Comparison of ENCODE assay signal across 8 cellular contexts in the genomic region with DNA sequence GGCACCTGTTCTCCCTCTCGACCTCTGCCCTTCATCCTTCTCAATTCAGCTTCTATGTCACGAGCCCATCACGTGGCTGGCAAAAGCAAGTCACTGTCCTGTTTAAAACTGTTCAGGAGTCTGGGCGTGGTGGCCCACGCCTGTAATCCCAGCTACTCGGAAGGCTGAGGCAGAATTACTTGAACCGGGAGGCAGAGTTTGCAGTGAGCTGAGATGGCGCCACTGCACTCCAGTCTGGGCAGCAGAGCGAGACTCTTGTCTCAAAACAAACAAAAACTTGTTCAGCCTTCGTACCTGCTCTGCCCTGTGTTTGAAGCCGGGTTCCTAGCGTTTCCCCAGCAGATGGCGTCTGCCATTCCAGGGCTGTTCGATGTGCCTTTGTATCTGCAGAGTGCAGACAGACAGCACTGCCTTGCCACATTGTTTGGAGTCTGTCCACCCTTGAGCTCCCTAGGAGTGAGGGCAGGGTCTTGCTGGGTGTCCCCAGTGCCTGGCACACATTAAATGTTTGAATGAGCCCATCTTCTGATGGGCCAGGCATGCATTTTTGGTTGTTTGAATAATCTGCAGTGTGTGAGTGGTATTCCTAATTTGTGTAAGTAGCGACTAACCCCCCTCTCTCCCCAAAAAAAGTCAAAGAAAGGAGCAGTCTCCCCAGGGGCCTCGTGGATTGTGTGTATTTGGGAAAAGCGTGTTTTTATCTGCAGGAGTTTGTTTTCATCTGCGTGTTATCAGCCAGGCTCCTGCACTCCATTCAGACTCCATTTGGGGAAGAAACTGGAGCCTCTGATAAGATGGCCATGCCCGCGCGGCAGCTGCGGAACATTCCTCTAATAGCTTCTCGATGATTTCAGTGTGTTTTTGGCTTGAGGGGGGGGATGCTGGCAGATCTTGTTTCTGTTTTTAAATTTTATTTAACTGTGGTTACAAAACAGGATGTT.
DNase-seq lines count a peak whose midpoint lies in the region; ATAC-seq, FAIRE-seq and TF ChIP-seq lines count a peak whose summit lies in the region.

No MANE protein-coding gene starts in this region.

- H3K36me3 ChIP-seq in HCT116 (ENCODE audit: control insufficient read depth in 1 of 2, insufficient read depth in 2 of 2, low read length in 2 of 2) (no peaks in the 10 kb centered on the region), ectodermal cell (ENCODE audit: control insufficient read depth, insufficient read depth, low read length) (no peaks in the 10 kb centered on the region), mesodermal cell (ENCODE audit: control insufficient read depth, insufficient read depth, low read length) (peaks cover 59% of the 10 kb centered on the region)

- BruUV-seq in HCT116 (replicated peaks; lab: Mats Ljungman, UMichigan) = no TSS peak

- peaks cover 26% of the 10 kb centered on the region for H3K79me2 ChIP-seq in HCT116 (ENCODE audit: insufficient read depth, low read length)

- RAD21 ChIA-PET in HCT116 (lab: Charles Lee; ENCODE audit: low non-redundant PET in 1 of 2, low total read pairs in 2 of 2, uncharacterized antibody in 2 of 2, unreplicated experiment in 2 of 2) = no interaction called here

- peak; percentile 48 to 68 (median 61); a peak in 5 of 6 replicates for TF ChIP-seq CTCF in HCT116 (IDR thresholded peaks at IDR 0.05 in 2 of 3, conservative IDR thresholded peaks at IDR 0.05 in 1 of 3; ENCODE audit: borderline replicate concordance in 1 of 3, insufficient read depth in 1 of 3, low read depth in 2 of 3, low read length in 2 of 3)

- H3K4me1 ChIP-seq in HCT116 (ENCODE audit: control insufficient read depth in 1 of 2, insufficient read depth in 2 of 2, low read length in 2 of 2) = no peaks in the 10 kb centered on the region
- peaks cover 7% of the 10 kb centered on the region for H3K4me1 ChIP-seq in ectodermal cell (ENCODE audit: control insufficient read depth, insufficient read depth, low read length)
- H3K4me1 ChIP-seq in mesodermal cell (ENCODE audit: control insufficient read depth, insufficient read depth, low read length, poor library complexity, severe bottlenecking) = peaks cover 55% of the 10 kb centered on the region

- intact Hi-C loops in HCT116 (cut with micrococcal nuclease) = loop anchor here (1.0 kb wide), 1 partner anchor 477 kb away; no protein-coding TSS in a partner anchor

- peak; percentile 50 for TF ChIP-seq RAD21 in HCT116 (IDR thresholded peaks at IDR 0.05; ENCODE audit: low read depth)

- H2AFZ ChIP-seq in HCT116 (ENCODE audit: low read depth, low read length, poor library complexity, severe bottlenecking) = no peak overlapping the region

- FAIRE-seq in GM12892 (lab: Jason Lieb, UNC) = no peak

- no peak for TF ChIP-seq POLR2A in HCT116 (IDR thresholded peaks at IDR 0.05; ENCODE audit: borderline replicate concordance, extremely low read depth, insufficient read depth, insufficient read length)
- TF ChIP-seq POLR2A in GM12892 (IDR thresholded peaks at IDR 0.05; ENCODE audit: low read depth, low read length) = no peak

- H3K4me2 ChIP-seq in HCT116 (ENCODE audit: low read length) = no peak overlapping the region

- WGBS in ectodermal cell, 2 experiments = 87% methylated on average over 22 to 23 of the region's 23 CpGs
- WGBS in mesodermal cell (ENCODE audit: insufficient coverage in 2 of 2), 2 experiments = 78 to 80% methylated on average over 15 to 16 of the region's 23 CpGs

- no peak overlapping the region for H3K4me3 ChIP-seq in HCT116 (replicated peaks in 1 of 2; ENCODE audit: low read depth in 1 of 2, low read length in 2 of 2)
- no peak overlapping the region for H3K4me3 ChIP-seq in ectodermal cell (ENCODE audit: insufficient read depth, low read depth, low read length)
- no peak overlapping the region for H3K4me3 ChIP-seq in mesodermal cell (ENCODE audit: extremely low read depth, insufficient read depth, low read length, poor library complexity, severe bottlenecking)

- H3K27me3 ChIP-seq in HCT116 (ENCODE audit: insufficient read depth, low read length) (no peaks in the 10 kb centered on the region), ectodermal cell (ENCODE audit: control insufficient read depth, insufficient read depth, low read length, poor library complexity, severe bottlenecking) (no peaks in the 10 kb centered on the region)

- H3K9me3 ChIP-seq in HCT116 (ENCODE audit: control insufficient read depth in 1 of 2, insufficient read depth in 1 of 2, low read depth in 1 of 2, low read length in 2 of 2) (no peaks in the 10 kb centered on the region), ectodermal cell (ENCODE audit: control insufficient read depth, low read length) (no peaks in the 10 kb centered on the region), mesodermal cell (ENCODE audit: control insufficient read depth, low read length) (no peaks in the 10 kb centered on the region)

- H3K9me2 ChIP-seq in HCT116 (ENCODE audit: insufficient read depth) = no peaks in the 10 kb centered on the region

- CTCF ChIA-PET in HCT116 (lab: Charles Lee) = interaction anchor here (0.6 kb wide), 1 partner anchor 235 kb away, joined by 3 read pairs; no protein-coding TSS in a partner anchor

- POLR2A ChIA-PET in HCT116 (lab: Charles Lee) = no interaction called here

- peak; percentile 90 for ATAC-seq in HCT116
- ATAC-seq in GM21737 (IDR thresholded peaks at IDR 0.05; ENCODE audit: unreplicated experiment) = no peak
- no peak for ATAC-seq in GM19455 (IDR thresholded peaks at IDR 0.05; ENCODE audit: unreplicated experiment)

- H3K9ac ChIP-seq in HCT116 (ENCODE audit: low read length) = no peak overlapping the region

- DNase-seq in D341Med (ENCODE audit: low spot score) (peak; percentile 72), HCT116 (ENCODE audit: low read depth, low spot score) (no peak), OCI-M2 (lab: John Stamatoyannopoulos, UW; ENCODE audit: unreplicated experiment) (peak; percentile 86), GM12892 (ENCODE audit: insufficient read length) (no peak)

- no peaks in the 10 kb centered on the region; the same call in 1 of the 2 replicates for H4K20me1 ChIP-seq in HCT116 (ENCODE audit: insufficient read depth)

- H3K27ac ChIP-seq in HCT116 (ENCODE audit: low read depth, low read length) (no peak overlapping the region), ectodermal cell (ENCODE audit: insufficient read depth, low read depth, low read length, poor library complexity, severe bottlenecking) (peak overlapping the region; percentile 8), mesodermal cell (ENCODE audit: low read depth, low read length, severe bottlenecking) (peak overlapping the region; percentile 94)

TF ChIP-seq in HCT116, 20 proteins besides CTCF, POLR2A, EP300 and RAD21 (continues in another document):
- TF ChIP-seq POLR2AphosphoS5 (IDR thresholded peaks at IDR 0.05; ENCODE audit: low read depth, low read length) = no peak
- TF ChIP-seq ELF1 (IDR thresholded peaks at IDR 0.05; ENCODE audit: borderline replicate concordance, low read depth) = no peak
- no peak for TF ChIP-seq CEBPB (IDR thresholded peaks at IDR 0.05; ENCODE audit: low read depth)
- no peak for TF ChIP-seq ZBTB33 (IDR thresholded peaks at IDR 0.05; ENCODE audit: extremely low read depth, insufficient replicate concordance, low read length)
- no peak for TF ChIP-seq JUND (IDR thresholded peaks at IDR 0.05)
- TF ChIP-seq, protein P1, sequence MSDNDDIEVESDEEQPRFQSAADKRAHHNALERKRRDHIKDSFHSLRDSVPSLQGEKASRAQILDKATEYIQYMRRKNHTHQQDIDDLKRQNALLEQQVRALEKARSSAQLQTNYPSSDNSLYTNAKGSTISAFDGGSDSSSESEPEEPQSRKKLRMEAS (IDR thresholded peaks at IDR 0.05) = no peak
- TF ChIP-seq, protein P2, sequence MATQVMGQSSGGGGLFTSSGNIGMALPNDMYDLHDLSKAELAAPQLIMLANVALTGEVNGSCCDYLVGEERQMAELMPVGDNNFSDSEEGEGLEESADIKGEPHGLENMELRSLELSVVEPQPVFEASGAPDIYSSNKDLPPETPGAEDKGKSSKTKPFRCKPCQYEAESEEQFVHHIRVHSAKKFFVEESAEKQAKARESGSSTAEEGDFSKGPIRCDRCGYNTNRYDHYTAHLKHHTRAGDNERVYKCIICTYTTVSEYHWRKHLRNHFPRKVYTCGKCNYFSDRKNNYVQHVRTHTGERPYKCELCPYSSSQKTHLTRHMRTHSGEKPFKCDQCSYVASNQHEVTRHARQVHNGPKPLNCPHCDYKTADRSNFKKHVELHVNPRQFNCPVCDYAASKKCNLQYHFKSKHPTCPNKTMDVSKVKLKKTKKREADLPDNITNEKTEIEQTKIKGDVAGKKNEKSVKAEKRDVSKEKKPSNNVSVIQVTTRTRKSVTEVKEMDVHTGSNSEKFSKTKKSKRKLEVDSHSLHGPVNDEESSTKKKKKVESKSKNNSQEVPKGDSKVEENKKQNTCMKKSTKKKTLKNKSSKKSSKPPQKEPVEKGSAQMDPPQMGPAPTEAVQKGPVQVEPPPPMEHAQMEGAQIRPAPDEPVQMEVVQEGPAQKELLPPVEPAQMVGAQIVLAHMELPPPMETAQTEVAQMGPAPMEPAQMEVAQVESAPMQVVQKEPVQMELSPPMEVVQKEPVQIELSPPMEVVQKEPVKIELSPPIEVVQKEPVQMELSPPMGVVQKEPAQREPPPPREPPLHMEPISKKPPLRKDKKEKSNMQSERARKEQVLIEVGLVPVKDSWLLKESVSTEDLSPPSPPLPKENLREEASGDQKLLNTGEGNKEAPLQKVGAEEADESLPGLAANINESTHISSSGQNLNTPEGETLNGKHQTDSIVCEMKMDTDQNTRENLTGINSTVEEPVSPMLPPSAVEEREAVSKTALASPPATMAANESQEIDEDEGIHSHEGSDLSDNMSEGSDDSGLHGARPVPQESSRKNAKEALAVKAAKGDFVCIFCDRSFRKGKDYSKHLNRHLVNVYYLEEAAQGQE (IDR thresholded peaks at IDR 0.05; ENCODE audit: low read depth) = no peak
- TF ChIP-seq EGR1 (IDR thresholded peaks at IDR 0.05; ENCODE audit: low read depth) = no peak
- TF ChIP-seq SRF (IDR thresholded peaks at IDR 0.05; ENCODE audit: low read depth) = no peak
- TF ChIP-seq CBX3 (IDR thresholded peaks at IDR 0.05; ENCODE audit: low read depth) = no peak
- TF ChIP-seq EZH2phosphoT487 (IDR thresholded peaks at IDR 0.05; ENCODE audit: borderline replicate concordance) = no peak

Comparison
In these comparisons a context has a peak if more than half of its experiments do, and no peak if none do; other contexts are left out.
1. DNase-seq: peak in D341Med (single experiment) and OCI-M2 (single experiment); none in HCT116 (single experiment) and GM12892 (single experiment).